22 cellular contexts compared by ENCODE assay signal in genomic region chr10:64173826-64174225, GRCh38.
"Had no signal": no experiment of that assay in that cellular context is flagged by ENCODE, and none has a peak within 500 bp of the region (broad histone marks: within the 10 kb centered on the region; RNA-seq: fewer than 3 reads in every experiment).

No MANE protein-coding gene starts in this region.

- H3K27ac Mint-ChIP-seq: activated B cell treated with CpG ODN at 0.5 μM for 24 hours; activated CD4-positive, alpha-beta memory T cell treated with anti-CD3 and anti-CD28 coated beads for 36 hours; activated CD4-positive, alpha-beta T cell treated with anti-CD3 and anti-CD28 coated beads, Interleukin-2, amount 10 ng/mL, durations not matched to agents 7 days and 5 days; activated naive CD4-positive, alpha-beta T cell treated with anti-CD3 and anti-CD28 coated beads, Interleukin-2, amount 10 ng/mL, durations not matched to agents 7 days and 5 days; activated naive CD8-positive, alpha-beta T cell treated with anti-CD3 and anti-CD28 coated beads for 36 hours; activated T-helper 17 cell treated with anti-CD3 and anti-CD28 coated beads, Interleukin-2, amount 50 U/mL, for 72 hours; T-helper 17 cell had no signal

- H3K4me3 Mint-ChIP-seq: activated B cell treated with CpG ODN at 0.5 μM for 24 hours; activated CD4-positive, alpha-beta memory T cell treated with anti-CD3 and anti-CD28 coated beads for 36 hours; activated CD4-positive, alpha-beta T cell treated with anti-CD3 and anti-CD28 coated beads, Interleukin-2, amount 10 ng/mL, durations not matched to agents 7 days and 5 days; activated naive CD4-positive, alpha-beta T cell treated with anti-CD3 and anti-CD28 coated beads, Interleukin-2, amount 10 ng/mL, durations not matched to agents 7 days and 5 days; activated naive CD8-positive, alpha-beta T cell treated with anti-CD3 and anti-CD28 coated beads for 36 hours; activated T-cell treated with anti-CD3 and anti-CD28 coated beads, Interleukin-2, amount 50 U/mL, for 4 hours; activated T-helper 17 cell treated with anti-CD3 and anti-CD28 coated beads, Interleukin-2, amount 50 U/mL, for 72 hours; T-helper 17 cell had no signal

- H3K27me3 Mint-ChIP-seq: activated B cell treated with CpG ODN at 0.5 μM for 24 hours; activated CD4-positive, alpha-beta memory T cell treated with anti-CD3 and anti-CD28 coated beads for 36 hours; activated CD4-positive, alpha-beta T cell treated with anti-CD3 and anti-CD28 coated beads, Interleukin-2, amount 10 ng/mL, durations not matched to agents 7 days and 5 days; activated naive CD4-positive, alpha-beta T cell treated with anti-CD3 and anti-CD28 coated beads, Interleukin-2, amount 10 ng/mL, durations not matched to agents 7 days and 5 days; activated naive CD8-positive, alpha-beta T cell treated with anti-CD3 and anti-CD28 coated beads for 36 hours; activated T-helper 17 cell treated with anti-CD3 and anti-CD28 coated beads, Interleukin-2, amount 50 U/mL, for 72 hours; T-helper 17 cell had no signal

- H3K9me3 Mint-ChIP-seq: activated naive CD4-positive, alpha-beta T cell treated with anti-CD3 and anti-CD28 coated beads, Interleukin-2, amount 10 ng/mL, durations not matched to agents 7 days and 5 days; activated naive CD8-positive, alpha-beta T cell treated with anti-CD3 and anti-CD28 coated beads for 36 hours; activated T-helper 17 cell treated with anti-CD3 and anti-CD28 coated beads, Interleukin-2, amount 50 U/mL, for 72 hours had no signal

- DNase-seq: activated B cell treated with CpG ODN at 0.5 μM for 24 hours; activated CD4-positive, alpha-beta memory T cell treated with anti-CD3 and anti-CD28 coated beads for 36 hours; activated CD4-positive, alpha-beta T cell treated with anti-CD3 and anti-CD28 coated beads for 1 hour; activated CD4-positive, alpha-beta T cell treated with anti-CD3 and anti-CD28 coated beads, Interleukin-2, amount 10 ng/mL, durations not matched to agents 7 days and 5 days; activated CD8-positive, alpha-beta memory T cell treated with anti-CD3 and anti-CD28 coated beads for 24 hours; activated gamma-delta T cell treated with Interleukin-2 at 50 U/mL for 16 hours; activated naive CD4-positive, alpha-beta T cell treated with anti-CD3 and anti-CD28 coated beads, Interleukin-2, amount 10 ng/mL, durations not matched to agents 7 days and 5 days; activated naive CD8-positive, alpha-beta T cell treated with anti-CD3 and anti-CD28 coated beads for 36 hours; activated T-cell treated with anti-CD3 and anti-CD28 coated beads, Interleukin-2, amount 50 U/mL, for 4 hours; brain microvascular endothelial cell; MV-4-11; NCI-H1105; NCI-H1436 treated with DMSO at 0.1 percent for 48 hours; NCI-H187; NCI-H2081; NCI-H446; NCI-H524; PC-3; SHP77 treated with DMSO at 0.1 percent for 48 hours; T-helper 17 cell; T-helper 9 cell had no signal

- ATAC-seq: activated T-cell treated with anti-CD3 and anti-CD28 coated beads, Interleukin-2, amount 50 U/mL, for 4 hours; activated T-helper 17 cell treated with anti-CD3 and anti-CD28 coated beads, Interleukin-2, amount 50 U/mL, for 72 hours; PC-3; T-helper 17 cell had no signal

- H3K36me3 Mint-ChIP-seq: activated CD4-positive, alpha-beta memory T cell treated with anti-CD3 and anti-CD28 coated beads for 36 hours; activated naive CD4-positive, alpha-beta T cell treated with anti-CD3 and anti-CD28 coated beads, Interleukin-2, amount 10 ng/mL, durations not matched to agents 7 days and 5 days; activated naive CD8-positive, alpha-beta T cell treated with anti-CD3 and anti-CD28 coated beads for 36 hours had no signal

- H3K4me1 Mint-ChIP-seq: activated B cell treated with CpG ODN at 0.5 μM for 24 hours; activated CD4-positive, alpha-beta T cell treated with anti-CD3 and anti-CD28 coated beads, Interleukin-2, amount 10 ng/mL, durations not matched to agents 7 days and 5 days; activated naive CD4-positive, alpha-beta T cell treated with anti-CD3 and anti-CD28 coated beads, Interleukin-2, amount 10 ng/mL, durations not matched to agents 7 days and 5 days; activated naive CD8-positive, alpha-beta T cell treated with anti-CD3 and anti-CD28 coated beads for 36 hours; activated T-helper 17 cell treated with anti-CD3 and anti-CD28 coated beads, Interleukin-2, amount 50 U/mL, for 72 hours; T-helper 17 cell had no signal
